ENCODE assay signal across 15 cellular contexts in the genomic region with DNA sequence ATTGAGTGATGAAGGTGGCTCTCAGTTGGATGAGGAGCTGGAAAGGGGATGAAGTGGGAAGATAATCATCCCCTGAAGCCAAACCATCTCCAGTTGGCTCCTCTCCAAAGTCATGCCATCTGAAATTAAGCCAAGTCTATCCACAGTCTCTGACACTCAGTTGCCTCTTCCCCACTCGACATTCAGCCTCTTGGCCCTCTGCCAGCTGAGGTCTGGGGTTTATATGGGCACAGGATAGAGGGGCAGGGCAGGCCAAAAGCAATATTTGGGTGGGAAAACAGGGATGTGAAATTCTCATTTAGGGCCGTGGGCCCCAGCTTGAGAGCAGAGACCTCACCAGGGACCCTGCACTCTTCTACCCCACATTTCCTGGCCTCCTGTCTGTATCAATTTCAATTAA.
DNase-seq lines count a peak whose midpoint lies in the region; ATAC-seq lines count a peak whose summit lies in the region.
"Had no signal": no experiment of that assay in that cellular context is flagged by ENCODE, and none has a peak within 500 bp of the region (broad histone marks: within the 10 kb centered on the region; RNA-seq: fewer than 3 reads in every experiment).

No MANE protein-coding gene starts in this region.

- ATAC-seq in HG02623 (IDR thresholded peaks at IDR 0.05; ENCODE audit: unreplicated experiment), result no peak
- ATAC-seq in HG03571 (IDR thresholded peaks at IDR 0.05; ENCODE audit: unreplicated experiment), result no peak
- ATAC-seq: A549; CD8-positive, alpha-beta T cell; SK-N-SH treated with all-trans-retinoic acid at 6 μM for 48 hours; T-cell had no signal

- DNase-seq in NCI-H82 (lab: John Stamatoyannopoulos, UW), result peak; percentile 11
- no peak for DNase-seq in NCI-H82 treated with DMSO at 0.1 percent for 48 hours (lab: John Stamatoyannopoulos, UW; ENCODE audit: unreplicated experiment)
- peak; percentile 24 for DNase-seq in NCI-H1092 treated with DMSO at 0.1 percent for 48 hours (lab: John Stamatoyannopoulos, UW)
- peak; percentile 7 for DNase-seq in NCI-H510A treated with DMSO at 0.1 percent for 48 hours (lab: John Stamatoyannopoulos, UW)
- no peak for DNase-seq in activated T-cell treated with anti-CD3 and anti-CD28 coated beads, Interleukin-2, amount 50 U/mL, for 24 hours
- DNase-seq: CD8-positive, alpha-beta T cell; NCI-H187; NCI-H524 treated with DMSO at 0.1 percent for 48 hours; OCI-M1; SIG-M5; T-cell had no signal

- no peak overlapping the region for H3K4me3 Mint-ChIP-seq in activated T-cell treated with anti-CD3 and anti-CD28 coated beads, Interleukin-2, amount 50 U/mL, for 24 hours
- H3K4me3 Mint-ChIP-seq: CD8-positive, alpha-beta T cell; T-cell had no signal

- no peaks in the 10 kb centered on the region for H3K4me1 Mint-ChIP-seq in activated T-cell treated with anti-CD3 and anti-CD28 coated beads, Interleukin-2, amount 50 U/mL, for 24 hours (ENCODE audit: low read depth)
- H3K4me1 Mint-ChIP-seq: T-cell had no signal

- H3K36me3 Mint-ChIP-seq in activated T-cell treated with anti-CD3 and anti-CD28 coated beads, Interleukin-2, amount 50 U/mL, for 24 hours (ENCODE audit: low read depth), result no peaks in the 10 kb centered on the region
- H3K36me3 Mint-ChIP-seq: CD8-positive, alpha-beta T cell; T-cell had no signal

- no peaks in the 10 kb centered on the region for H3K9me3 Mint-ChIP-seq in activated T-cell treated with anti-CD3 and anti-CD28 coated beads, Interleukin-2, amount 50 U/mL, for 24 hours
- H3K9me3 Mint-ChIP-seq: CD8-positive, alpha-beta T cell; T-cell had no signal

- no peak overlapping the region for H3K27ac Mint-ChIP-seq in activated T-cell treated with anti-CD3 and anti-CD28 coated beads, Interleukin-2, amount 50 U/mL, for 24 hours
- H3K27ac Mint-ChIP-seq: CD8-positive, alpha-beta T cell; T-cell had no signal

- no peaks in the 10 kb centered on the region for H3K27me3 Mint-ChIP-seq in activated T-cell treated with anti-CD3 and anti-CD28 coated beads, Interleukin-2, amount 50 U/mL, for 24 hours
- H3K27me3 Mint-ChIP-seq: T-cell had no signal

Comparison
In these comparisons a context has a peak if more than half of its experiments do, and no peak if none do; other contexts are left out.
1. DNase-seq: peak in NCI-H82 (single experiment), NCI-H1092 treated with DMSO at 0.1 percent for 48 hours (single experiment) and NCI-H510A treated with DMSO at 0.1 percent for 48 hours (single experiment); none in NCI-H82 treated with DMSO at 0.1 percent for 48 hours (single experiment) and activated T-cell treated with anti-CD3 and anti-CD28 coated beads, Interleukin-2, amount 50 U/mL, for 24 hours (single experiment).